In the genomic region with DNA sequence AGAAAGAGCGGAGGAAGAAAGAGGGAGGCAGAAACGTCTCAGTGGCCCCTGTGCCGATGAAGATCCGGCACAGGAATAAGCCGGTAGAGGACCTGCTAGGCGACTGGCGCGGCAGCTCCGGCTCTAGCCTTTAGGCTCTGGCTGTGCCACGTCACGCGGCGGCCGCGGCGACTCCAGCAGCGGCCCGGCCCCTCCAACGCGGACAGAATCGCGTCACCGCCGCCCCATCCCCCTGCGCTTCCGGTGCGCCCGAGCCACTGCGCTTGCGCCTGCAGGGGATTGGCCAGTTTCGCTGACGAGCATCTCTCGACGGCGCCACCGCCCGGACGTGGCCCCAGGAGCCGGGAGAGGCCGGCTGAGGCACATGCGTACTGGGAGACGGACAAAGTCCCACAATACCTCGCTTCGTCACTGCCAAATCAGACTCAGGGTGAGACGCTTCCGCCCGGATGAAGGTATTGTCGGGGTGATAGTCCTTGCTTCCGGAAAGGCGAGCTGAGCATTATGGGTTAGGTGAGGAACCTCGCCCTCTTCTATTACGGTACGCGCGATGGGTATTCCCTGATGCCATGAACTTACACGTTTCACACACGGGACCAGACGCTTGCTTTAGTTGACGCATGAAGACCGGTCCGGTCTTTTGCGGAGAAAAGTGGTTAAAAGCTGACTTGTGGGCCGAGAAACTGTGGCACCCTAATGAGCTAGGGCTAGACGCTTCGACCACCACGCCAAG, we compare ENCODE assay signal across 1 cellular context.
TF ChIP-seq lines count a peak whose summit lies in the region.

Gene ARF4, minus strand, starts transcription at position 105 of the 733 bp plus-strand sequence. CDS start 204 bp downstream, outside the sequence.

TF ChIP-seq in K562, 482 proteins besides CTCF, POLR2A, EP300 and RAD21 (continued from another document and continues in another):
- TF ChIP-seq GTF3C2 (IDR thresholded peaks at IDR 0.05; ENCODE audit: borderline replicate concordance, extremely low read depth, insufficient read length), result no peak
- peak; percentile 74 for TF ChIP-seq HCFC1 (IDR thresholded peaks at IDR 0.05; ENCODE audit: low read depth, low read length)
- peak; percentile 94 for TF ChIP-seq SUPT5H (IDR thresholded peaks at IDR 0.05)
- no peak for TF ChIP-seq STAG1 (CRISPR knock-in tag; IDR thresholded peaks at IDR 0.05; ENCODE audit: borderline replicate concordance)
- peak; percentile 56; the same call in 1 of the 2 replicates for TF ChIP-seq MTA3 (IDR thresholded peaks at IDR 0.05; ENCODE audit: borderline replicate concordance)
- TF ChIP-seq, protein P1, sequence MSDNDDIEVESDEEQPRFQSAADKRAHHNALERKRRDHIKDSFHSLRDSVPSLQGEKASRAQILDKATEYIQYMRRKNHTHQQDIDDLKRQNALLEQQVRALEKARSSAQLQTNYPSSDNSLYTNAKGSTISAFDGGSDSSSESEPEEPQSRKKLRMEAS (CRISPR knock-in tag; IDR thresholded peaks at IDR 0.05), result peak; percentile 82
- TF ChIP-seq, protein P2, sequence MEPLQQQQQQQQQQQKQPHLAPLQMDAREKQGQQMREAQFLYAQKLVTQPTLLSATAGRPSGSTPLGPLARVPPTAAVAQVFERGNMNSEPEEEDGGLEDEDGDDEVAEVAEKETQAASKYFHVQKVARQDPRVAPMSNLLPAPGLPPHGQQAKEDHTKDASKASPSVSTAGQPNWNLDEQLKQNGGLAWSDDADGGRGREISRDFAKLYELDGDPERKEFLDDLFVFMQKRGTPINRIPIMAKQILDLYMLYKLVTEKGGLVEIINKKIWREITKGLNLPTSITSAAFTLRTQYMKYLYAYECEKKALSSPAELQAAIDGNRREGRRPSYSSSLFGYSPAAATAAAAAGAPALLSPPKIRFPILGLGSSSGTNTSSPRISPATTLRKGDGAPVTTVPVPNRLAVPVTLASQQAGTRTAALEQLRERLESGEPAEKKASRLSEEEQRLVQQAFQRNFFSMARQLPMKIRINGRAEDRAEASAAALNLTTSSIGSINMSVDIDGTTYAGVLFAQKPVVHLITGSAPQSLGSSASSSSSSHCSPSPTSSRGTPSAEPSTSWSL (CRISPR knock-in tag; IDR thresholded peaks at IDR 0.05; ENCODE audit: borderline replicate concordance), result no peak
- peak; percentile 35; the same call in 1 of the 2 replicates for TF ChIP-seq NCOA6 (IDR thresholded peaks at IDR 0.05)
- TF ChIP-seq ZKSCAN3 (CRISPR knock-in tag; IDR thresholded peaks at IDR 0.05), result no peak
- peak in 1 of 2 experiments; percentile 30; a peak in 1 of 4 replicates for TF ChIP-seq ETV6 (IDR thresholded peaks at IDR 0.05; ENCODE audit: borderline replicate concordance in 1 of 2, low read depth in 2 of 2, low read length in 1 of 2)
- TF ChIP-seq ETV6 (CRISPR knock-in tag; IDR thresholded peaks at IDR 0.05; ENCODE audit: borderline replicate concordance), result no peak
- no peak for TF ChIP-seq ARID3A (IDR thresholded peaks at IDR 0.05; ENCODE audit: borderline replicate concordance, low read depth, low read length)
- TF ChIP-seq, protein P3, sequence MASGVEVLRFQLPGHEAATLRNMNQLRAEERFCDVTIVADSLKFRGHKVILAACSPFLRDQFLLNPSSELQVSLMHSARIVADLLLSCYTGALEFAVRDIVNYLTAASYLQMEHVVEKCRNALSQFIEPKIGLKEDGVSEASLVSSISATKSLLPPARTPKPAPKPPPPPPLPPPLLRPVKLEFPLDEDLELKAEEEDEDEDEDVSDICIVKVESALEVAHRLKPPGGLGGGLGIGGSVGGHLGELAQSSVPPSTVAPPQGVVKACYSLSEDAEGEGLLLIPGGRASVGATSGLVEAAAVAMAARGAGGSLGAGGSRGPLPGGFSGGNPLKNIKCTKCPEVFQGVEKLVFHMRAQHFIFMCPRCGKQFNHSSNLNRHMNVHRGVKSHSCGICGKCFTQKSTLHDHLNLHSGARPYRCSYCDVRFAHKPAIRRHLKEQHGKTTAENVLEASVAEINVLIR (CRISPR knock-in tag; IDR thresholded peaks at IDR 0.05), result peak; percentile 92
- peak; percentile 48; the same call in 1 of the 2 replicates for TF ChIP-seq SOX6 (IDR thresholded peaks at IDR 0.05)
- TF ChIP-seq CTBP1 (IDR thresholded peaks at IDR 0.05; ENCODE audit: borderline replicate concordance), result peak; percentile 70
- peak; percentile 53 for TF ChIP-seq RBBP5 (IDR thresholded peaks at IDR 0.05; ENCODE audit: borderline replicate concordance, insufficient read depth, low read length, poor library complexity, severe bottlenecking)
- TF ChIP-seq IRF1 (CRISPR knock-in tag; IDR thresholded peaks at IDR 0.05; ENCODE audit: borderline replicate concordance), result no peak
- TF ChIP-seq CSDE1 (IDR thresholded peaks at IDR 0.05), result no peak
- TF ChIP-seq, protein P4, sequence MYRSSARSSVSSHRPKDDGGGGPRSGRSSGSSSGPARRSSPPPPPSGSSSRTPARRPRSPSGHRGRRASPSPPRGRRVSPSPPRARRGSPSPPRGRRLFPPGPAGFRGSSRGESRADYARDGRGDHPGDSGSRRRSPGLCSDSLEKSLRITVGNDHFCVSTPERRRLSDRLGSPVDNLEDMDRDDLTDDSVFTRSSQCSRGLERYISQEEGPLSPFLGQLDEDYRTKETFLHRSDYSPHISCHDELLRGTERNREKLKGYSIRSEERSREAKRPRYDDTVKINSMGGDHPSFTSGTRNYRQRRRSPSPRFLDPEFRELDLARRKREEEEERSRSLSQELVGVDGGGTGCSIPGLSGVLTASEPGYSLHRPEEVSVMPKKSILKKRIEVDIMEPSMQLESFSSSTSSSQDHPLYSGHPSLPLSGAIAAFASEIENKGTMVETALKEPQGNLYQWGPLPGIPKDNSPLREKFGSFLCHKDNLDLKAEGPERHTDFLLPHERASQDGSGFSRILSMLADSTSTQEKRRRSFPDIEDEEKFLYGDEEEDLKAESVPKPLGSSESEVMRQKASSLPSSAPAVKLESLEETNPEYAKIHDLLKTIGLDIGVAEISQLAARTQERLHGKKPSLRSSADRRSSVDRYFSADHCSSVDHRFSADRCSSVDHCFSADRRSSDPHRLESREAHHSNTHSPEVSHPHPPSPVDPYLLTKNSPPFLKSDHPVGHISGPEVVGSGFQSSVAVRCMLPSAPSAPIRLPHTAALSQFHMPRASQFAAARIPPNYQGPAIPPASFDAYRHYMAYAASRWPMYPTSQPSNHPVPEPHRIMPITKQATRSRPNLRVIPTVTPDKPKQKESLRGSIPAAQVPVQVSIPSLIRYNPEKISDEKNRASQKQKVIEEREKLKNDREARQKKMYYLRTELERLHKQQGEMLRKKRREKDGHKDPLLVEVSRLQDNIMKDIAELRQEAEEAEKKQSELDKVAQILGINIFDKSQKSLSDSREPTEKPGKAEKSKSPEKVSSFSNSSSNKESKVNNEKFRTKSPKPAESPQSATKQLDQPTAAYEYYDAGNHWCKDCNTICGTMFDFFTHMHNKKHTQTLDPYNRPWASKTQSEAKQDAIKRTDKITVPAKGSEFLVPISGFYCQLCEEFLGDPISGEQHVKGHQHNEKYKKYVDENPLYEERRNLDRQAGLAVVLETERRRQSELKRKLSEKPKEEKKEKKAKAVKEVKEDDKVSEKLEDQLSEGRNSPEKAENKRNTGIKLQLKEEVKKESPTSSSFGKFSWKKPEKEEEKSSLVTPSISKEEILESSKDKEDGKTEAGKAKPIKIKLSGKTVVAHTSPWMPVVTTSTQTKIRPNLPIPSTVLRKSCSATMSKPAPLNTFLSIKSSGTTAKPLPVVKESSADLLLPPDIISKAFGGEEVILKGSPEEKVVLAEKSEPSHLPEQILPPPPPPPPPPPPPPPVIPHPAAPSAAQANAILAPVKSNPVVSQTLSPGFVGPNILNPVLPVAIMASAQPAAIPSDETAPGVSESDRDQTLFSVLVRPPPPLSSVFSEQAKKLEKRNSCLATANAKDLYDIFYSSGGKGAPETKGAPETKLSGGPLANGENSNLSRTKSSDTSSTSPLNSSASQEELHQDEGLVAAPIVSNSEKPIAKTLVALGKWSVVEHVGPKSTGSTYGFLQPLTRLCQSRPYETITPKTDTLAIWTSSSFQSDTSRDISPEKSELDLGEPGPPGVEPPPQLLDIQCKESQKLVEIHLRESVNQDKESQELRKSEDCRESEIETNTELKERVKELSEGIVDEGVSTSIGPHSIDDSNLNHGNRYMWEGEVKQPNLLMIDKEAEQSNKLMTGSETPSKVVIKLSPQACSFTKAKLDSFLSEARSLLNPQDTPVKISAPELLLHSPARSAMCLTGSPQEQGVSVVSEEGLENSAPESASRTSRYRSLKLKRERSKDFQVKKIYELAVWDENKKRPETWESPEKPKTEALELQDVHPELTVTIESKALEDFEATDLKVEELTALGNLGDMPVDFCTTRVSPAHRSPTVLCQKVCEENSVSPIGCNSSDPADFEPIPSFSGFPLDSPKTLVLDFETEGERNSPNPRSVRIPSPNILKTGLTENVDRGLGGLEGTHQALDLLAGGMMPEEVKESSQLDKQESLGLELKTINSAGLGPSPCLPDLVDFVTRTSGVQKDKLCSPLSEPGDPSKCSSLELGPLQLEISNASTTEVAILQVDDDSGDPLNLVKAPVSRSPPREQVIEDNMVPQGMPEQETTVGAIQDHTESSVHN (IDR thresholded peaks at IDR 0.05; ENCODE audit: borderline replicate concordance in 1 of 2, low read depth in 1 of 2), result no peak; a peak in 1 of 4 replicates
- TF ChIP-seq CC2D1A (IDR thresholded peaks at IDR 0.05), result peak; percentile 55; the same call in 1 of the 2 replicates
- TF ChIP-seq ATF6 (CRISPR knock-in tag; IDR thresholded peaks at IDR 0.05), result peak; percentile 80; the same call in 1 of the 2 replicates
- peak; percentile 98 for TF ChIP-seq ELF1 (tag; IDR thresholded peaks at IDR 0.05)
- peak; percentile 86 for TF ChIP-seq SMAD1 (IDR thresholded peaks at IDR 0.05; ENCODE audit: low read depth, low read length, partially characterized antibody)
- TF ChIP-seq, protein P5, sequence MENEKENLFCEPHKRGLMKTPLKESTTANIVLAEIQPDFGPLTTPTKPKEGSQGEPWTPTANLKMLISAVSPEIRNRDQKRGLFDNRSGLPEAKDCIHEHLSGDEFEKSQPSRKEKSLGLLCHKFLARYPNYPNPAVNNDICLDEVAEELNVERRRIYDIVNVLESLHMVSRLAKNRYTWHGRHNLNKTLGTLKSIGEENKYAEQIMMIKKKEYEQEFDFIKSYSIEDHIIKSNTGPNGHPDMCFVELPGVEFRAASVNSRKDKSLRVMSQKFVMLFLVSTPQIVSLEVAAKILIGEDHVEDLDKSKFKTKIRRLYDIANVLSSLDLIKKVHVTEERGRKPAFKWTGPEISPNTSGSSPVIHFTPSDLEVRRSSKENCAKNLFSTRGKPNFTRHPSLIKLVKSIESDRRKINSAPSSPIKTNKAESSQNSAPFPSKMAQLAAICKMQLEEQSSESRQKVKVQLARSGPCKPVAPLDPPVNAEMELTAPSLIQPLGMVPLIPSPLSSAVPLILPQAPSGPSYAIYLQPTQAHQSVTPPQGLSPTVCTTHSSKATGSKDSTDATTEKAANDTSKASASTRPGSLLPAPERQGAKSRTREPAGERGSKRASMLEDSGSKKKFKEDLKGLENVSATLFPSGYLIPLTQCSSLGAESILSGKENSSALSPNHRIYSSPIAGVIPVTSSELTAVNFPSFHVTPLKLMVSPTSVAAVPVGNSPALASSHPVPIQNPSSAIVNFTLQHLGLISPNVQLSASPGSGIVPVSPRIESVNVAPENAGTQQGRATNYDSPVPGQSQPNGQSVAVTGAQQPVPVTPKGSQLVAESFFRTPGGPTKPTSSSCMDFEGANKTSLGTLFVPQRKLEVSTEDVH (IDR thresholded peaks at IDR 0.05; ENCODE audit: low read depth, partially characterized antibody), result peak; percentile 87
- TF ChIP-seq POLR2AphosphoS2 (IDR thresholded peaks at IDR 0.05; ENCODE audit: low read length), result peak; percentile 68; the same call in 1 of the 2 replicates
- peak; percentile 68 for TF ChIP-seq JUND (IDR thresholded peaks at IDR 0.05; ENCODE audit: borderline replicate concordance, low read depth, low read length)
- TF ChIP-seq JUND (tag; IDR thresholded peaks at IDR 0.05; ENCODE audit: borderline replicate concordance, low read depth, low read length), result no peak; the same call in 2 of the 3 replicates
